Comparison of ENCODE assay signal across 23 cellular contexts in the genomic region with DNA sequence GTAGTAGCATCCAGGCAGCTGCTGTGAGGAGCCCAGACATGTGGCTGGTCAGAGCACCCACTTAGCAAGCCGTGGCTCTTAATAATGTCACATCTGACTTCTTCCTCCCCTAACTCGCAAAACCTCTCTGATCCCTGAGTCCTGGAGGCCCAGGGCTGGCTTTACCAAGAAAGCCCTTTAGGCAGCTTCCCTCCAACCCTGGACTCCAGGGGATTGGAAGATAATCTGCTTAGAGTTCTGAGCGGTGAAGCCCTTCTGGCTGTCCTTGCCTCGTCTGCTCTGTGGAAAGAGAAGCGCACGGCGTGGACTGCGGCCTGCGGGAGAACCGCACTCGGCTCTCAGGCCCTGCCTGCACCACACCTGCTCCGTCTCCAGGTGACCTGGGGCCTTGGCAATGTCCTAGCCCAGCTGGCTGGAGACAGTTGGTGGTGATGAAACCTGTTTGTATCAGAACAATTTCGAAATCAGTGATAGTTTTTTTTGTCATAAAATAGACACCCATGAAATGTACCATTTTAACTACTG.
DNase-seq lines count a peak whose midpoint lies in the region; FAIRE-seq and TF ChIP-seq lines count a peak whose summit lies in the region.
"Had no signal": no experiment of that assay in that cellular context is flagged by ENCODE, and none has a peak within 500 bp of the region (broad histone marks: within the 10 kb centered on the region; RNA-seq: fewer than 3 reads in every experiment).

No MANE protein-coding gene starts in this region.

- CTCF ChIA-PET in H1 (lab: Charles Lee; ENCODE audit: partially characterized antibody): interaction anchor here (0.8 to 2.7 kb wide), 4 partner anchors 12 to 38 kb away, joined by 3 to 12 read pairs (median 4); no protein-coding TSS in a partner anchor

- no peak overlapping the region for H3K23ac ChIP-seq in H1 (ENCODE audit: insufficient read length)
- H3K23ac ChIP-seq in neuronal stem cell (ENCODE audit: low read depth, low read length, poor library complexity): peak overlapping the region; percentile 49

- no peak; a peak in 1 of 3 replicates for TF ChIP-seq POLR2A in H1 (IDR thresholded peaks at IDR 0.05; ENCODE audit: control extremely low read depth in 1 of 2, low read depth in 2 of 2, low read length in 2 of 2)

- H3K27ac ChIP-seq in C4-2B (peak overlapping the region; percentile 68), H1 (ENCODE audit: low read depth, low read length) (no peak overlapping the region), neuronal stem cell (replicated peaks; ENCODE audit: low read length) (no peak overlapping the region)
- H3K27ac ChIP-seq: GM23248 had no signal

- H3K4me3 ChIP-seq in H1 (ENCODE audit: extremely low read depth in 1 of 4, insufficient read depth in 2 of 4, low read depth in 3 of 4, low read length in 4 of 4) (peak overlapping the region in 1 of 4 experiments; percentile 21; a peak in 2 of 8 replicates), neuronal stem cell (ENCODE audit: low read length in 2 of 2) (no peak overlapping the region)
- H3K4me3 ChIP-seq: GM23248 had no signal

- TF ChIP-seq RAD21 in H1 (IDR thresholded peaks at IDR 0.05 in 1 of 2, conservative IDR thresholded peaks at IDR 0.05 in 1 of 2; ENCODE audit: low read depth in 2 of 2, low read length in 2 of 2): no peak

- H4K91ac ChIP-seq in H1 (replicated peaks; ENCODE audit: insufficient read length, low read length): peak overlapping the region; percentile 16
- H4K91ac ChIP-seq in neuronal stem cell (ENCODE audit: low read depth, low read length, poor library complexity): no peak overlapping the region

- H2BK120ac ChIP-seq in H1 (replicated peaks; ENCODE audit: low read depth, low read length) (no peak overlapping the region), neuronal stem cell (ENCODE audit: low read depth, low read length) (no peak overlapping the region)

- H2AFZ ChIP-seq in H1 (ENCODE audit: low read length) (no peak overlapping the region), neuronal stem cell (ENCODE audit: low read length) (no peak overlapping the region)
- H2AFZ ChIP-seq: GM23248 had no signal

- H2BK20ac ChIP-seq in H1 (ENCODE audit: low read length): peak overlapping the region; percentile 83; the same call in 1 of the 2 replicates

- TF ChIP-seq EP300 in H1 (IDR thresholded peaks at IDR 0.05; ENCODE audit: borderline replicate concordance in 1 of 2, low read depth in 2 of 2, low read length in 2 of 2): no peak

- no peaks in the 10 kb centered on the region for H3K9me3 ChIP-seq in H1 (ENCODE audit: insufficient read depth in 2 of 2, low read depth in 1 of 2, low read length in 1 of 2)
- H3K9me3 ChIP-seq in neuronal stem cell (replicated peaks in 1 of 2; ENCODE audit: control insufficient read depth in 2 of 2, insufficient read depth in 1 of 2, low read depth in 1 of 2, low read length in 2 of 2): peaks cover 19 to 21% of the 10 kb centered on the region in 2 donors

- TF ChIP-seq CTCF in C4-2B (conservative IDR thresholded peaks at IDR 0.05) (no peak), H1 (IDR thresholded peaks at IDR 0.05; ENCODE audit: control extremely low read depth in 1 of 3, insufficient read depth in 1 of 3, low read depth in 1 of 3, low read length in 3 of 3) (no peak)

- 0 out of 7 replicates have a peak overlapping the region, but pooled peaks of 2 of the 4 experiments have one; percentile 11 to 25 for H3K9ac ChIP-seq in H1 (replicated peaks in 1 of 4; ENCODE audit: extremely low read depth in 1 of 4, low read depth in 3 of 4, low read length in 3 of 4)
- H3K9ac ChIP-seq in neuronal stem cell (ENCODE audit: low read depth, low read length, poor library complexity): no peak overlapping the region
- H3K9ac ChIP-seq: GM23248 had no signal

- H3K14ac ChIP-seq in H1 (ENCODE audit: insufficient read length) (no peak overlapping the region), neuronal stem cell (ENCODE audit: low read length) (no peak overlapping the region)

- H2BK12ac ChIP-seq in H1 (ENCODE audit: low read depth, low read length) (peak overlapping the region; percentile 69; the same call in 1 of the 2 replicates), neuronal stem cell (ENCODE audit: low read length) (peak overlapping the region; percentile 33)

- POLR2A ChIA-PET in H1 (lab: Charles Lee; ENCODE audit: partially characterized antibody): interaction anchor here (5.9 kb wide), 1 partner anchor 9 kb away, joined by 44 read pairs; no protein-coding TSS in a partner anchor

- DNase-seq in G401 (ENCODE audit: low spot score): peak; percentile 56
- no peak for DNase-seq in H1 (ENCODE audit: low read depth in 1 of 2, low spot score in 2 of 2)
- no peak for DNase-seq in neuronal stem cell (ENCODE audit: low spot score)
- no peak for DNase-seq in NCI-H2081 treated with DMSO at 0.1 percent for 48 hours (lab: John Stamatoyannopoulos, UW)
- no peak for DNase-seq in AG08396 (ENCODE audit: low spot score)
- DNase-seq in hypothalamus (lab: John Stamatoyannopoulos, UW): no peak
- DNase-seq: C1 segment of cervical spinal cord, DMS 273 treated with DMSO at 0.1 percent for 48 hours, DND-41, GDM1, GM23248, HCEC 1CT, Karpas-422, MM.1S, NCI-H1105, NCI-H1694 treated with DMSO at 0.1 percent for 48 hours, NCI-H2107, NCI-H2227 treated with DMSO at 0.1 percent for 48 hours, NCI-H510A treated with DMSO at 0.1 percent for 48 hours, NCI-H774, SHP77 treated with DMSO at 0.1 percent for 48 hours had no signal

- H3K36me3 ChIP-seq in H1 (ENCODE audit: control insufficient read depth in 2 of 4, insufficient read depth in 4 of 4, low read length in 3 of 4) (peaks cover 0 to 14% (median 0%) of the 10 kb centered on the region in 4 experiments; a peak in 2 of 8 replicates), neuronal stem cell (replicated peaks in 1 of 2; ENCODE audit: control insufficient read depth in 2 of 2, insufficient read depth in 2 of 2, low read length in 2 of 2) (peaks cover 0 to 26% of the 10 kb centered on the region in 2 donors)

- H2BK5ac ChIP-seq in H1 (ENCODE audit: low read depth, low read length) (peak overlapping the region; percentile 60; the same call in 1 of the 2 replicates), neuronal stem cell (ENCODE audit: low read length) (peak overlapping the region; percentile 9)

- in situ Hi-C loops in G401 (cut with HindIII; ENCODE audit: low sequenced_read_pairs): no loop called here

- H3K27me3 ChIP-seq in H1 (replicated peaks in 1 of 4; ENCODE audit: control insufficient read depth in 3 of 4, extremely low read depth in 1 of 4, insufficient read depth in 3 of 4, low read length in 3 of 4) (no peaks in the 10 kb centered on the region), neuronal stem cell (ENCODE audit: control insufficient read depth in 3 of 3, insufficient read depth in 3 of 3, low read depth in 1 of 3, low read length in 3 of 3) (no peaks in the 10 kb centered on the region)

- H3K23me2 ChIP-seq in H1 (ENCODE audit: low read depth, low read length): no peaks in the 10 kb centered on the region; the same call in 1 of the 2 replicates

- H2AK5ac ChIP-seq in H1 (ENCODE audit: low read depth, low read length): no peak overlapping the region
- H2AK5ac ChIP-seq in neuronal stem cell (ENCODE audit: low read depth, low read length): peak overlapping the region; percentile 33

- H3K4ac ChIP-seq in H1 (replicated peaks; ENCODE audit: insufficient read length, low read depth, low read length) (no peak overlapping the region), neuronal stem cell (ENCODE audit: low read length) (no peak overlapping the region)

- H3K79me2 ChIP-seq in H1 (ENCODE audit: control insufficient read depth in 1 of 2, insufficient read depth in 2 of 2, low read length in 2 of 2): peaks cover 0 to 30% of the 10 kb centered on the region in 2 experiments; a peak in 2 of 4 replicates

- peak overlapping the region in 1 of 2 experiments; percentile 23; a peak in 3 of 4 replicates for H3K4me2 ChIP-seq in H1 (ENCODE audit: insufficient read depth in 1 of 2, low read depth in 2 of 2, low read length in 2 of 2)
- no peak overlapping the region for H3K4me2 ChIP-seq in neuronal stem cell (ENCODE audit: insufficient read depth, low read length, poor library complexity, severe bottlenecking)

- H3K4me1 ChIP-seq in H1 (replicated peaks in 1 of 4; ENCODE audit: control insufficient read depth in 3 of 4, insufficient read depth in 4 of 4, low read length in 3 of 4) (peaks cover 14 to 52% (median 29%) of the 10 kb centered on the region in 4 experiments), neuronal stem cell (ENCODE audit: control insufficient read depth in 2 of 2, insufficient read depth in 1 of 2, low read depth in 1 of 2, low read length in 2 of 2) (peaks cover 0 to 19% of the 10 kb centered on the region in 2 donors)

- H4K20me1 ChIP-seq in H1 (replicated peaks in 1 of 2; ENCODE audit: control insufficient read depth in 1 of 2, insufficient read depth in 2 of 2, low read length in 2 of 2): peaks cover 0 to 7% of the 10 kb centered on the region in 2 experiments

- FAIRE-seq in H1 (lab: Jason Lieb, UNC): no peak
- FAIRE-seq: HTR-8/SVneo had no signal

- 94% methylated on average over 13 of the region's 13 CpGs; no CpG with 5 or more reads in 1 of the 2 experiments for WGBS in H1 (ENCODE audit: extremely low coverage in 1 of 2, insufficient coverage in 1 of 2, insufficient read length in 1 of 2, insufficient replicate concordance in 2 of 2, low coverage in 1 of 2, low lambda C conversion rate in 2 of 2, missing lambda C conversion rate in 1 of 2), 2 experiments
- WGBS in neuronal stem cell (ENCODE audit: extremely low coverage in 2 of 2, insufficient read length in 2 of 2, insufficient replicate concordance in 1 of 2), 2 donors: no CpG with 5 or more reads among the region's 13 CpGs

- H4K5ac ChIP-seq in H1 (ENCODE audit: insufficient read length, low read depth, low read length): no peak overlapping the region

- H2BK15ac ChIP-seq in H1 (ENCODE audit: low read length) (no peak overlapping the region), neuronal stem cell (ENCODE audit: low read length) (peak overlapping the region; percentile 40)

- no peak overlapping the region for H3K56ac ChIP-seq in H1 (replicated peaks; ENCODE audit: insufficient read length, low read depth, low read length)

- H3K79me1 ChIP-seq in H1 (ENCODE audit: low read depth, low read length) (no peaks in the 10 kb centered on the region; the same call in 1 of the 2 replicates), neuronal stem cell (ENCODE audit: low read depth, low read length) (peaks cover 14% of the 10 kb centered on the region)

- H4K8ac ChIP-seq in H1 (ENCODE audit: extremely low read depth, insufficient read depth, low read length) (no peak overlapping the region), neuronal stem cell (ENCODE audit: low read depth, low read length) (no peak overlapping the region)

- H3K18ac ChIP-seq in H1 (ENCODE audit: extremely low read depth, low read length) (0 out of 2 replicates have a peak overlapping the region, but pooled peaks have one; percentile 35), neuronal stem cell (ENCODE audit: low read length) (peak overlapping the region; percentile 58)

TF ChIP-seq in H1, 55 proteins besides CTCF, POLR2A, EP300 and RAD21:
- TF ChIP-seq EZH2 (IDR thresholded peaks at IDR 0.05; ENCODE audit: low read depth, low read length, severe bottlenecking): no peak
- no peak for TF ChIP-seq JUND (IDR thresholded peaks at IDR 0.05; ENCODE audit: low read length)
TF ChIP-seq in H1: peak in this region for 0.
